In the genomic region with DNA sequence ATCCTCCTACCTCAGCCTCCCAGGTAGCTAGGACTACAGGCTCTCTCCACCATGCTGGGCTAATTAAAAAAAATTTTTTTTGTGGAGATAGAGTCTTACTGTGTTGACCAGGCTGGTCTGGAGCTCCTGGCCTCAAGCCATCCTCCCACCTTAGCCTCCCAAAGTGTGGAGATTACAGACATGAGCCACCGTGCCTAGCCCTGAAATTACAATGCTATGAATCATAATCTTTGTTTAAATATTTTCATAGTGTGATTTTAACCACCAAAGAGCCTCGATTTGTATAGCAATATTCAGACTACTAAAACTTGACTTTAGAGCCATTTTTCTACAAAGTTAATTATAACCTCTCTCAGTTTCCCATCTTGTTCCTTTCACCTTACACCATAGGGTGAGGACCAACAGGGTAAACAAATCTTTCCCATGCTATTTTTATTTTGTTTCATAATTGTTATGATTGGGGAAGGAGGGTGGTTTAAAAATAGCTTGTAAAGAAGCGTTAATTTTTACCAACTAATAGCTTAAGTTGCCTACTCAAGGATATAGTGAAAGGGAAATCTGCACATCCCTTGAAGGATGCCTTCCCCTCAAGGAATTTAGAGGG, we compare ENCODE assay signal across 11 cellular contexts. TPM values are rescaled to one million over a fixed set of nuclear protein-coding genes. Genes with fewer than 3 reads are reported as not detected.
DNase-seq lines count a peak whose midpoint lies in the region; ATAC-seq and TF ChIP-seq lines count a peak whose summit lies in the region.
"Had no signal": no experiment of that assay in that cellular context is flagged by ENCODE, and none has a peak within 500 bp of the region (broad histone marks: within the 10 kb centered on the region; RNA-seq: fewer than 3 reads in every experiment).

No MANE protein-coding gene starts in this region.

- no peaks in the 10 kb centered on the region for H3K27me3 ChIP-seq in tibial artery

- CTCF ChIA-PET in activated CD8-positive, alpha-beta T cell treated with anti-CD3 and anti-CD28 coated beads for 36 hours (lab: Charles Lee): interaction anchor here (1.0 to 1.4 kb wide), 2 partner anchors 19 to 171 kb away, joined by 3 to 5 read pairs; no protein-coding TSS in a partner anchor
- CTCF ChIA-PET in activated CD8-positive, alpha-beta T cell treated with anti-CD3 and anti-CD28 coated beads, Interleukin-2, amount 10 ng/mL, durations not matched to agents 7 days and 5 days (lab: Charles Lee): no interaction called here

- no peak for TF ChIP-seq CTCF in activated CD8-positive, alpha-beta T cell treated with anti-CD3 and anti-CD28 coated beads for 36 hours (IDR thresholded peaks at IDR 0.05)
- TF ChIP-seq CTCF in choroid plexus epithelial cell (conservative IDR thresholded peaks at IDR 0.05; ENCODE audit: low read depth, low read length) (no peak), tibial artery (IDR thresholded peaks at IDR 0.05) (no peak)

- H3K27ac Mint-ChIP-seq in activated CD8-positive, alpha-beta T cell treated with anti-CD3 and anti-CD28 coated beads for 36 hours: peak overlapping the region; percentile 15
- no peak overlapping the region for H3K27ac Mint-ChIP-seq in activated CD8-positive, alpha-beta T cell treated with anti-CD3 and anti-CD28 coated beads, Interleukin-2, amount 10 ng/mL, durations not matched to agents 7 days and 5 days

- no peak overlapping the region for H3K4me3 ChIP-seq in choroid plexus epithelial cell (ENCODE audit: low read depth, low read length)
- no peak overlapping the region for H3K4me3 ChIP-seq in tibial artery

- no peaks in the 10 kb centered on the region for H3K9me3 Mint-ChIP-seq in activated CD8-positive, alpha-beta T cell treated with anti-CD3 and anti-CD28 coated beads for 36 hours
- no peaks in the 10 kb centered on the region for H3K9me3 Mint-ChIP-seq in activated CD8-positive, alpha-beta T cell treated with anti-CD3 and anti-CD28 coated beads, Interleukin-2, amount 10 ng/mL, durations not matched to agents 7 days and 5 days (ENCODE audit: insufficient read depth)

- H3K4me1 Mint-ChIP-seq in activated CD8-positive, alpha-beta T cell treated with anti-CD3 and anti-CD28 coated beads for 36 hours (ENCODE audit: low read depth): peaks cover 41% of the 10 kb centered on the region
- peaks cover 19% of the 10 kb centered on the region for H3K4me1 Mint-ChIP-seq in activated CD8-positive, alpha-beta T cell treated with anti-CD3 and anti-CD28 coated beads, Interleukin-2, amount 10 ng/mL, durations not matched to agents 7 days and 5 days (ENCODE audit: low read depth)

- intact Hi-C loops in activated CD8-positive, alpha-beta T cell treated with anti-CD3 and anti-CD28 coated beads for 36 hours (cut with micrococcal nuclease): loop anchor here (10.0 kb wide), 1 partner anchor 309 kb away; no protein-coding TSS in a partner anchor
- intact Hi-C loops in tibial artery (cut with DNase I; ENCODE audit: low total_unique reads): no loop called here

- no peak overlapping the region for H3K27ac ChIP-seq in tibial artery

- H3K4me3 Mint-ChIP-seq in activated CD8-positive, alpha-beta T cell treated with anti-CD3 and anti-CD28 coated beads for 36 hours: no peak overlapping the region
- H3K4me3 Mint-ChIP-seq in activated CD8-positive, alpha-beta T cell treated with anti-CD3 and anti-CD28 coated beads, Interleukin-2, amount 10 ng/mL, durations not matched to agents 7 days and 5 days: no peak overlapping the region

- POLR2A ChIA-PET in activated CD8-positive, alpha-beta T cell treated with anti-CD3 and anti-CD28 coated beads for 36 hours (lab: Charles Lee): interaction anchor here (0.9 kb wide), 1 partner anchor 16 kb away, joined by 4 read pairs; no protein-coding TSS in a partner anchor
- POLR2A ChIA-PET in activated CD8-positive, alpha-beta T cell treated with anti-CD3 and anti-CD28 coated beads, Interleukin-2, amount 10 ng/mL, durations not matched to agents 7 days and 5 days (lab: Charles Lee): no interaction called here

- H3K4me1 ChIP-seq in tibial artery: peaks cover 0 to 14% (median 11%) of the 10 kb centered on the region in 4 donors

- ATAC-seq in activated CD8-positive, alpha-beta T cell treated with anti-CD3 and anti-CD28 coated beads for 36 hours: no peak
- ATAC-seq in activated CD8-positive, alpha-beta T cell treated with anti-CD3 and anti-CD28 coated beads, Interleukin-2, amount 10 ng/mL, durations not matched to agents 7 days and 5 days: no peak
- no peak for ATAC-seq in GM19452 (IDR thresholded peaks at IDR 0.05; ENCODE audit: unreplicated experiment)

- H3K36me3 Mint-ChIP-seq in activated CD8-positive, alpha-beta T cell treated with anti-CD3 and anti-CD28 coated beads for 36 hours (ENCODE audit: low read depth): peaks cover 36% of the 10 kb centered on the region
- H3K36me3 Mint-ChIP-seq in activated CD8-positive, alpha-beta T cell treated with anti-CD3 and anti-CD28 coated beads, Interleukin-2, amount 10 ng/mL, durations not matched to agents 7 days and 5 days (ENCODE audit: low read depth): peaks cover 34% of the 10 kb centered on the region

- H3K27me3 Mint-ChIP-seq in activated CD8-positive, alpha-beta T cell treated with anti-CD3 and anti-CD28 coated beads for 36 hours: no peaks in the 10 kb centered on the region
- H3K27me3 Mint-ChIP-seq in activated CD8-positive, alpha-beta T cell treated with anti-CD3 and anti-CD28 coated beads, Interleukin-2, amount 10 ng/mL, durations not matched to agents 7 days and 5 days (ENCODE audit: low read depth): no peaks in the 10 kb centered on the region

- DNase-seq in activated CD8-positive, alpha-beta T cell treated with anti-CD3 and anti-CD28 coated beads for 36 hours: no peak
- no peak for DNase-seq in activated CD8-positive, alpha-beta T cell treated with anti-CD3 and anti-CD28 coated beads, Interleukin-2, amount 10 ng/mL, durations not matched to agents 7 days and 5 days
- peak; percentile 82 for DNase-seq in M059J (ENCODE audit: low read depth)
- DNase-seq in choroid plexus epithelial cell (ENCODE audit: low read depth): peak; percentile 57
- DNase-seq in renal cortical epithelial cell (ENCODE audit: low read depth): peak; percentile 24
- no peak for DNase-seq in HT-29 (ENCODE audit: low spot score)
- DNase-seq in tibial artery: no peak
- DNase-seq: Kasumi-1, NCI-H526 treated with DMSO at 0.1 percent for 48 hours, T-helper 2 cell had no signal

- no peaks in the 10 kb centered on the region for H3K9me3 ChIP-seq in tibial artery

- no peaks in the 10 kb centered on the region for H3K36me3 ChIP-seq in tibial artery

RNA-seq across cellular contexts. Expression of gene UBE2D2, which starts 32.7 kb away (rescaled TPM):
- 100 to 1,000 TPM; 239 to 253 TPM for total RNA-seq in activated CD8-positive, alpha-beta T cell treated with anti-CD3 and anti-CD28 coated beads for 36 hours
- 100 to 1,000 TPM; 227 to 232 TPM for total RNA-seq in activated CD8-positive, alpha-beta T cell treated with anti-CD3 and anti-CD28 coated beads, Interleukin-2, amount 10 ng/mL, durations not matched to agents 7 days and 5 days
- total RNA-seq in M059J (2014; rRNA removed; shearing (Covaris generic)): 127 and 165 TPM in 2 replicates
- total RNA-seq in renal cortical epithelial cell: 78.2 and 86.7 TPM in 2 replicates
- 83.5 and 91.9 TPM in 2 replicates for total RNA-seq in HT-29 (2014; rRNA removed; shearing (Covaris generic))

RNA-seq across cellular contexts. Expression of gene CXXC5, which starts 54.3 kb away (rescaled TPM):
- total RNA-seq in activated CD8-positive, alpha-beta T cell treated with anti-CD3 and anti-CD28 coated beads for 36 hours: 1 to 10 TPM; 3.5 to 4.3 TPM
- 1 to 10 TPM; 1.2 to 2.0 TPM for total RNA-seq in activated CD8-positive, alpha-beta T cell treated with anti-CD3 and anti-CD28 coated beads, Interleukin-2, amount 10 ng/mL, durations not matched to agents 7 days and 5 days
- total RNA-seq in M059J (2014; rRNA removed; shearing (Covaris generic)): 78.6 and 122 TPM in 2 replicates
- 187 and 252 TPM in 2 replicates for total RNA-seq in renal cortical epithelial cell
- 211 and 220 TPM in 2 replicates for total RNA-seq in HT-29 (2014; rRNA removed; shearing (Covaris generic))

Comparison
In these comparisons a context has a peak if more than half of its experiments do, and no peak if none do; other contexts are left out.
1. DNase-seq: peak in M059J (single experiment), choroid plexus epithelial cell (single experiment) and renal cortical epithelial cell (single experiment); none in activated CD8-positive, alpha-beta T cell treated with anti-CD3 and anti-CD28 coated beads for 36 hours (single experiment), activated CD8-positive, alpha-beta T cell treated with anti-CD3 and anti-CD28 coated beads, Interleukin-2, amount 10 ng/mL, durations not matched to agents 7 days and 5 days (single experiment), HT-29 (single experiment) and tibial artery (0 of 2).
2. RNA of gene CXXC5, which starts 54.3 kb away (total RNA-seq): 187 to 252 TPM in renal cortical epithelial cell, 211 to 220 TPM in HT-29 and 78.6 to 122 TPM in M059J; 3.5 to 4.3 TPM in activated CD8-positive, alpha-beta T cell treated with anti-CD3 and anti-CD28 coated beads for 36 hours and 1.2 to 2.0 TPM in activated CD8-positive, alpha-beta T cell treated with anti-CD3 and anti-CD28 coated beads, Interleukin-2, amount 10 ng/mL, durations not matched to agents 7 days and 5 days; every median in the first group is over 10 times any median in the second.